ENCODE assay signal across 13 cellular contexts in the genomic region with DNA sequence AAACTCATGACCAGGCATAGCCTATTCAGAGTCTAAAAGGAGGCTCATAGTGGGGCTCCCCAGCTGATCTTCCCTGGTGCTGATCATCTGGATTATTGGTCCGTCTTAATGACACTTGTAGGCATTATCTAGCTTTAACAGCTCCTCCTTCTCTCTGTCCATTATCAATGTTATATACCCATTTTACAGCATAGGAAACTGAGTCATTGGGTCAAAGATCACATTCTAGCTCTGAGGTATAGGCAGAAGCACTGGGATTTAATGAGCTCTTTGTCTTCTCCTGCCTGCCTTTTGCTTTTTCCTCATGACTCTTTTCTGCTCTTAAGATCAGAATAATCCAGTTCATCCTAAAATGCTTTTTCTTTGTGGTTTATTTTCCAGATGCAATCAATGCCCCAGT. TPM values are rescaled to one million over a fixed set of nuclear protein-coding genes. Genes with fewer than 3 reads are reported as not detected.
DNase-seq lines count a peak whose midpoint lies in the region; ATAC-seq, FAIRE-seq and TF ChIP-seq lines count a peak whose summit lies in the region.
"Had no signal": no experiment of that assay in that cellular context is flagged by ENCODE, and none has a peak within 500 bp of the region (broad histone marks: within the 10 kb centered on the region; RNA-seq: fewer than 3 reads in every experiment).

No MANE protein-coding gene starts in this region.

- no peaks in the 10 kb centered on the region for H3K36me3 ChIP-seq in Peyer's patch
- no peaks in the 10 kb centered on the region for H3K36me3 ChIP-seq in esophagus squamous epithelium

- peak overlapping the region; percentile 84 for H3K4me2 ChIP-seq in A549

- no peak for TF ChIP-seq RAD21 in A549 (conservative IDR thresholded peaks at IDR 0.05 in 1 of 2, IDR thresholded peaks at IDR 0.05 in 1 of 2)

- 60% methylated on average over 1 of the region's 1 CpG for WGBS in A549 (ENCODE audit: missing lambda C conversion rate)
- 67 to 83% methylated on average over 1 of the region's 1 CpG for WGBS in esophagus squamous epithelium, 2 donors

- peaks cover 16% of the 10 kb centered on the region for H3K4me1 Mint-ChIP-seq in neural crest cell
- H3K4me1 Mint-ChIP-seq in naive thymus-derived CD8-positive, alpha-beta T cell: peaks cover 0 to 10% (median 3%) of the 10 kb centered on the region in 4 donors

- POLR2A ChIA-PET in A549 (lab: Yijun Ruan, JAX): no interaction called here
- POLR2A ChIA-PET in naive thymus-derived CD8-positive, alpha-beta T cell (lab: Charles Lee): no interaction called here

- no peak for ATAC-seq in A549
- no peak for ATAC-seq in naive thymus-derived CD8-positive, alpha-beta T cell
- ATAC-seq: activated CD8-positive, alpha-beta T cell treated with anti-CD3 and anti-CD28 coated beads, Interleukin-2, amount 10 ng/mL, durations not matched to agents 7 days and 5 days; activated naive CD8-positive, alpha-beta T cell treated with anti-CD3 and anti-CD28 coated beads, Interleukin-2, amount 50 U/mL, for 24 hours had no signal

- peak overlapping the region; percentile 40 for H3K4me3 ChIP-seq in A549
- peak overlapping the region in 2 of 4 donors; percentile 17 to 37 for H3K4me3 ChIP-seq in Peyer's patch
- peak overlapping the region; percentile 10 to 58 (median 38) for H3K4me3 ChIP-seq in esophagus squamous epithelium

- no peak for TF ChIP-seq EP300 in A549 (IDR thresholded peaks at IDR 0.05)

- no peak for TF ChIP-seq POLR2A in A549 (IDR thresholded peaks at IDR 0.05; ENCODE audit: low read length)
- no peak for TF ChIP-seq POLR2A in Peyer's patch (IDR thresholded peaks at IDR 0.05)
- TF ChIP-seq POLR2A in esophagus squamous epithelium (IDR thresholded peaks at IDR 0.05): no peak

- peaks cover 49% of the 10 kb centered on the region for H3K4me1 ChIP-seq in A549
- peaks cover 0 to 28% (median 10%) of the 10 kb centered on the region in 4 donors for H3K4me1 ChIP-seq in Peyer's patch
- H3K4me1 ChIP-seq in esophagus squamous epithelium: peaks cover 25 to 74% (median 41%) of the 10 kb centered on the region in 3 donors

- no peaks in the 10 kb centered on the region for H3K9me3 Mint-ChIP-seq in neural crest cell
- H3K9me3 Mint-ChIP-seq in naive thymus-derived CD8-positive, alpha-beta T cell: no peaks in the 10 kb centered on the region
- H3K9me3 Mint-ChIP-seq: activated naive CD8-positive, alpha-beta T cell treated with anti-CD3 and anti-CD28 coated beads, Interleukin-2, amount 50 U/mL, for 24 hours; stimulated activated naive B cell treated with anti-CD40 and anti-IgM and Interleukin-4, amounts not matched to agents 10 μg/mL and 1 μg/mL and 100 μg/mL, for 72 hours had no signal

- DNase-seq in A549 (ENCODE audit: low read depth in 1 of 2, low spot score in 1 of 2) (no peak), Peyer's patch (no peak), esophagus squamous epithelium (lab: John Stamatoyannopoulos, UW) (no peak), neural crest cell (ENCODE audit: low read depth, low spot score) (no peak), MV-4-11 (lab: John Stamatoyannopoulos, UW) (no peak), HT-29 (ENCODE audit: low spot score) (no peak), C1 segment of cervical spinal cord (lab: John Stamatoyannopoulos, UW) (no peak)
- no peak for DNase-seq in naive thymus-derived CD8-positive, alpha-beta T cell
- DNase-seq: activated CD8-positive, alpha-beta T cell treated with anti-CD3 and anti-CD28 coated beads, Interleukin-2, amount 10 ng/mL, durations not matched to agents 7 days and 5 days; activated naive CD8-positive, alpha-beta T cell treated with anti-CD3 and anti-CD28 coated beads, Interleukin-2, amount 50 U/mL, for 24 hours; Kasumi-1; stimulated activated naive B cell treated with anti-CD40 and anti-IgM and Interleukin-4, amounts not matched to agents 10 μg/mL and 1 μg/mL and 100 μg/mL, for 72 hours had no signal

- H3K4me3 Mint-ChIP-seq in neural crest cell: peak overlapping the region; percentile 8
- no peak overlapping the region for H3K4me3 Mint-ChIP-seq in naive thymus-derived CD8-positive, alpha-beta T cell
- H3K4me3 Mint-ChIP-seq: activated CD8-positive, alpha-beta T cell treated with anti-CD3 and anti-CD28 coated beads, Interleukin-2, amount 10 ng/mL, durations not matched to agents 7 days and 5 days; activated naive CD8-positive, alpha-beta T cell treated with anti-CD3 and anti-CD28 coated beads, Interleukin-2, amount 50 U/mL, for 24 hours had no signal

- H3K27ac Mint-ChIP-seq in neural crest cell (ENCODE audit: unreplicated experiment): no peak overlapping the region
- H3K27ac Mint-ChIP-seq in naive thymus-derived CD8-positive, alpha-beta T cell: no peak overlapping the region
- H3K27ac Mint-ChIP-seq: activated CD8-positive, alpha-beta T cell treated with anti-CD3 and anti-CD28 coated beads, Interleukin-2, amount 10 ng/mL, durations not matched to agents 7 days and 5 days; activated naive CD8-positive, alpha-beta T cell treated with anti-CD3 and anti-CD28 coated beads, Interleukin-2, amount 50 U/mL, for 24 hours; stimulated activated naive B cell treated with anti-CD40 and anti-IgM and Interleukin-4, amounts not matched to agents 10 μg/mL and 1 μg/mL and 100 μg/mL, for 72 hours had no signal

- peaks cover 14% of the 10 kb centered on the region for H3K27me3 Mint-ChIP-seq in neural crest cell (ENCODE audit: low read depth)
- H3K27me3 Mint-ChIP-seq in naive thymus-derived CD8-positive, alpha-beta T cell: peaks cover 14 to 61% (median 25%) of the 10 kb centered on the region in 5 donors

- H3K9me3 ChIP-seq in A549 (no peaks in the 10 kb centered on the region), Peyer's patch (no peaks in the 10 kb centered on the region), esophagus squamous epithelium (no peaks in the 10 kb centered on the region)

- H3K27ac ChIP-seq in A549: peak overlapping the region; percentile 73 to 87
- H3K27ac ChIP-seq in Peyer's patch: peak overlapping the region; percentile 60 to 84 (median 60)
- H3K27ac ChIP-seq in esophagus squamous epithelium: peak overlapping the region; percentile 72 to 81 (median 80)
- H3K27ac ChIP-seq: SK-N-MC had no signal

- intact Hi-C loops in esophagus squamous epithelium (cut with DNase I): no loop called here

- no peaks in the 10 kb centered on the region for H3K36me3 Mint-ChIP-seq in neural crest cell (ENCODE audit: low read depth)
- no peaks in the 10 kb centered on the region for H3K36me3 Mint-ChIP-seq in naive thymus-derived CD8-positive, alpha-beta T cell
- H3K36me3 Mint-ChIP-seq: stimulated activated naive B cell treated with anti-CD40 and anti-IgM and Interleukin-4, amounts not matched to agents 10 μg/mL and 1 μg/mL and 100 μg/mL, for 72 hours had no signal

- FAIRE-seq in A549 (lab: Jason Lieb, UNC): no peak

- TF ChIP-seq CTCF in A549 (IDR thresholded peaks at IDR 0.05): no peak
- TF ChIP-seq CTCF in Peyer's patch (IDR thresholded peaks at IDR 0.05): no peak
- TF ChIP-seq CTCF in esophagus squamous epithelium (IDR thresholded peaks at IDR 0.05): no peak
- no peak for TF ChIP-seq CTCF in neural crest cell (conservative IDR thresholded peaks at IDR 0.05)

- H3K27me3 ChIP-seq in Peyer's patch: no peaks in the 10 kb centered on the region
- H3K27me3 ChIP-seq in esophagus squamous epithelium: peaks cover 0 to 9% (median 0%) of the 10 kb centered on the region in 4 donors

- CTCF ChIA-PET in A549 (lab: Yijun Ruan, JAX): interaction anchor here (1.4 to 9.4 kb wide), 4 partner anchors 14 to 105 kb away, joined by 4 to 57 read pairs (median 8); a partner anchor contains a TSS

TF ChIP-seq in A549, 52 proteins besides CTCF, POLR2A, EP300 and RAD21 (continues in another document):
- 0 out of 2 replicates have a peak, but pooled peaks have one; percentile 42 for TF ChIP-seq HDAC2 (IDR thresholded peaks at IDR 0.05)
- TF ChIP-seq JUNB (IDR thresholded peaks at IDR 0.05): no peak
- TF ChIP-seq KDM1A (IDR thresholded peaks at IDR 0.05; ENCODE audit: low read depth): peak; percentile 85; the same call in 1 of the 2 replicates
- TF ChIP-seq EHF (CRISPR knock-in tag; IDR thresholded peaks at IDR 0.05): no peak

RNA-seq across cellular contexts. Expression of a gene that starts 0.8 kb away (rescaled TPM):
- polyA plus RNA-seq in A549 (2011; rRNA removed): 17.6 and 25.9 TPM in 2 replicates
- polyA plus RNA-seq in A549 (2012; cell fraction: cytosol; rRNA removed): 29.1 and 32.6 TPM in 2 replicates
- 21.7 and 38.3 TPM in 2 replicates for polyA plus RNA-seq in A549 (2012; cell fraction: nucleus; rRNA removed)
- 130 to 161 TPM (median 144 TPM) in 3 replicates for polyA plus RNA-seq in A549 (2017; fragmentation: RNase III; extraction: RNeasy Plus Mini Kit Qiagen cat#74134 plus additional on column Dnase treatment)
- 19.4 and 32.2 TPM in 2 replicates for polyA minus RNA-seq in A549 (2011; rRNA and poly(A)+ RNA removed)
- 10 to 100 TPM in 1 of 4 donors, 1 to 10 TPM in 2, not detected in 1; 1.2 to 19.8 (median 6.6) TPM for total RNA-seq in Peyer's patch
- 1 to 10 TPM; 4.0 to 7.9 (median 5.2) TPM for total RNA-seq in esophagus squamous epithelium
- total RNA-seq in neural crest cell: 3.5 and 3.9 TPM in 2 replicates
- 1 to 10 TPM; 2.6 to 3.1 TPM for total RNA-seq in naive thymus-derived CD8-positive, alpha-beta T cell
- polyA plus RNA-seq in naive thymus-derived CD8-positive, alpha-beta T cell: not detected
- total RNA-seq in HT-29 (2014; rRNA removed; shearing (Covaris generic)): not detected in 2 replicates
- total RNA-seq: activated CD8-positive, alpha-beta T cell treated with anti-CD3 and anti-CD28 coated beads, Interleukin-2, amount 10 ng/mL, durations not matched to agents 7 days and 5 days had no signal

RNA-seq across cellular contexts. Expression of a gene that starts 14.2 kb away (rescaled TPM):
- not detected in 2 replicates for polyA plus RNA-seq in A549 (2011; rRNA removed)
- not detected in 2 replicates for polyA plus RNA-seq in A549 (2012; cell fraction: cytosol; rRNA removed)
- polyA plus RNA-seq in A549 (2012; cell fraction: nucleus; rRNA removed): not detected in 2 replicates
- polyA plus RNA-seq in A549 (2017; fragmentation: RNase III; extraction: RNeasy Plus Mini Kit Qiagen cat#74134 plus additional on column Dnase treatment): 0.13 to 0.17 TPM in 2 of 3 replicates, not detected in the other
- polyA minus RNA-seq in A549 (2011; rRNA and poly(A)+ RNA removed): not detected in 2 replicates
- total RNA-seq in Peyer's patch: not detected
- not detected for total RNA-seq in esophagus squamous epithelium
- total RNA-seq in neural crest cell: not detected in 2 replicates
- not detected for total RNA-seq in naive thymus-derived CD8-positive, alpha-beta T cell
- not detected for polyA plus RNA-seq in naive thymus-derived CD8-positive, alpha-beta T cell
- total RNA-seq in HT-29 (2014; rRNA removed; shearing (Covaris generic)): not detected in 2 replicates
- total RNA-seq: activated CD8-positive, alpha-beta T cell treated with anti-CD3 and anti-CD28 coated beads, Interleukin-2, amount 10 ng/mL, durations not matched to agents 7 days and 5 days had no signal

RNA-seq across cellular contexts. Expression of a gene that starts 29.7 kb away (rescaled TPM):
- polyA plus RNA-seq in A549 (2011; rRNA removed) (not detected in 2 replicates), A549 (2017; fragmentation: RNase III; extraction: RNeasy Plus Mini Kit Qiagen cat#74134 plus additional on column Dnase treatment) (not detected in 3 replicates)
- not detected in 2 replicates for polyA plus RNA-seq in A549 (2012; cell fraction: cytosol; rRNA removed)
- polyA plus RNA-seq in A549 (2012; cell fraction: nucleus; rRNA removed): not detected in 2 replicates
- polyA minus RNA-seq in A549 (2011; rRNA and poly(A)+ RNA removed): not detected in 2 replicates
- total RNA-seq in Peyer's patch (10 to 100 TPM in 1 of 4 donors, 1 to 10 TPM in 1, not detected in 2; 2.3 to 23.1 TPM), esophagus squamous epithelium (1 to 10 TPM in 1 of 4 donors, under 1 TPM in 2, not detected in 1; 0.26 to 3.4 (median 0.95) TPM), neural crest cell (not detected in 2 replicates)
- total RNA-seq in naive thymus-derived CD8-positive, alpha-beta T cell: not detected
- polyA plus RNA-seq in naive thymus-derived CD8-positive, alpha-beta T cell: not detected
- not detected in 2 replicates for total RNA-seq in HT-29 (2014; rRNA removed; shearing (Covaris generic))
- total RNA-seq: activated CD8-positive, alpha-beta T cell treated with anti-CD3 and anti-CD28 coated beads, Interleukin-2, amount 10 ng/mL, durations not matched to agents 7 days and 5 days had no signal
